ENCODE assay signal across 8 cellular contexts in the genomic region with DNA sequence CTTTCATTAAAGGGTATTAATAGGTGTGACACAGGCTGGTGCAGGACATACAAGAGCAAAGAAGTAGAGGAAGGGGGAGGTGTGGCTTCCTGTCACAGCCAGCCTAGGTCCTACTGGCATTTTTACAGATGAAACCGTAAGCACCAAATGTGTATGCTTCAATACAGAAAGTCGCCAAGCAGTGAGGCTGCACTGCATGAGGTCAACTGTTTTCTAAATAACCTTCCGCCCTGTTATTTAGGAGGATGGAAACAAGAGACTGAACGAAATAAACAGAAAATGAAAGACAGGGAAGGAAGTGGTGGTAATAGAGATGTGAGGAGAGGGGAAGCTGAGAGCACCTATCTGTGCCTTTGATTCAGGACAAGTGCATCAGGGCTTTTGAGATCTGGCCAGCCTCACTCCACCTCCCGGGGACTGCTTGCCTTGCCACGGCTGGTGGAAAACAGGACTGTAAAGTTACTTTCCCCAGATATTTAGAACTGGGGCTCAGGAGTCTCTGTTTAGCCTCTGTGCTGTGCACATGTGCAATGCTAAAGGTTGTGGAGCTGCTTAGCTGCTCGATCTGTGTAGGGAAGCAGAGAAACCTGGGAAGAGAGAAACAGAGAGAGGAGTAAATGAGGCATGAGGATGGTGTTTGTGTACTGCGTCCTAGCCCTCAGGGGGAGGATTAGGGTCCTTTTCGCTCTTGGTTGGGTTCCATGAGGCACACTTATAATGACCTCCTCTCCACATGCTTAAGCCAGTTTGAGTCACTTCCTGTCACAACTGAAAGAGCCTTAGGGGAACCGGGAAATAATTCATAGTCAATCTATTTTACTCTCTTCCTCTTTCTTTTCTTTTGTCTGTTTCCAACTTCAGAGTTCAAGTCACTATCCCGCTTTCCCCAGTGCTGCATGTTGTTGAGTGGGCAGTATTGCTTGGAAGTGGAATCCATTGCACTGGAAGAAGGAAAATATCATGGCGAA.
DNase-seq lines count a peak whose midpoint lies in the region; ATAC-seq, FAIRE-seq and TF ChIP-seq lines count a peak whose summit lies in the region.

No MANE protein-coding gene starts in this region.

- 3% methylated on average over 12 of the region's 12 CpGs for WGBS in GM12878 (ENCODE audit: insufficient coverage, insufficient replicate concordance, low lambda C conversion rate, missing lambda C conversion rate)
- 66 to 76% methylated on average over 12 of the region's 12 CpGs for WGBS in heart right ventricle, 2 donors

- H3K4me3 Mint-ChIP-seq in activated CD4-positive, alpha-beta T cell treated with anti-CD3 and anti-CD28 coated beads, Interleukin-2, amount 10 ng/mL, durations not matched to agents 7 days and 5 days, result no peak overlapping the region

- POLR2A ChIA-PET in GM12878 (lab: Charles Lee), result no interaction called here
- POLR2A ChIA-PET in activated CD4-positive, alpha-beta T cell treated with anti-CD3 and anti-CD28 coated beads, Interleukin-2, amount 10 ng/mL, durations not matched to agents 7 days and 5 days (lab: Charles Lee), result no interaction called here

- no peak for TF ChIP-seq RAD21 in GM12878 (IDR thresholded peaks at IDR 0.05; ENCODE audit: insufficient read depth, low read depth, low read length)

- H3K36me3 Mint-ChIP-seq in activated CD4-positive, alpha-beta T cell treated with anti-CD3 and anti-CD28 coated beads, Interleukin-2, amount 10 ng/mL, durations not matched to agents 7 days and 5 days (ENCODE audit: low read depth), result no peaks in the 10 kb centered on the region

- H3K4me2 ChIP-seq in GM12878 (ENCODE audit: control insufficient read depth, insufficient read depth), result peak overlapping the region; percentile 93

- no peaks in the 10 kb centered on the region for H3K36me3 ChIP-seq in GM12878 (ENCODE audit: control insufficient read depth in 2 of 2, insufficient read depth in 2 of 2, low read length in 1 of 2)
- H3K36me3 ChIP-seq in heart right ventricle, result no peaks in the 10 kb centered on the region

- peak overlapping the region; percentile 45 for H3K27ac ChIP-seq in GM12878 (ENCODE audit: control insufficient read depth, insufficient read depth)
- no peak overlapping the region for H3K27ac ChIP-seq in heart right ventricle

- H3K4me1 ChIP-seq in GM12878 (ENCODE audit: control insufficient read depth, insufficient read depth, low read length) (peaks cover 25% of the 10 kb centered on the region), heart right ventricle (no peaks in the 10 kb centered on the region)

- DNase-seq in GM12892 (ENCODE audit: insufficient read length), result no peak
- DNase-seq in GM12878 (ENCODE audit: low read depth, low spot score), result peak; percentile 62
- no peak for DNase-seq in NCI-H1436 treated with DMSO at 0.1 percent for 48 hours (lab: John Stamatoyannopoulos, UW)
- no peak for DNase-seq in GOT3 (lab: John Stamatoyannopoulos, UW)
- no peak for DNase-seq in activated CD4-positive, alpha-beta T cell treated with anti-CD3 and anti-CD28 coated beads, Interleukin-2, amount 10 ng/mL, durations not matched to agents 7 days and 5 days
- no peak for DNase-seq in heart right ventricle

- H3K9me3 ChIP-seq in GM12878 (replicated peaks; ENCODE audit: control insufficient read depth, insufficient read depth, low read length), result peaks cover 8% of the 10 kb centered on the region; the same call in 1 of the 3 replicates
- H3K9me3 ChIP-seq in heart right ventricle, result peaks cover 0 to 14% (median 0%) of the 10 kb centered on the region in 11 donors

- no peak for TF ChIP-seq CTCF in GM12878 (IDR thresholded peaks at IDR 0.05 in 2 of 3, conservative IDR thresholded peaks at IDR 0.05 in 1 of 3; ENCODE audit: control insufficient read depth in 2 of 3, extremely low read depth in 1 of 3, insufficient read depth in 1 of 3, low read depth in 3 of 3, low read length in 3 of 3)
- no peak for TF ChIP-seq CTCF in heart right ventricle (IDR thresholded peaks at IDR 0.05)

- peaks cover 8% of the 10 kb centered on the region for H3K9me3 Mint-ChIP-seq in activated CD4-positive, alpha-beta T cell treated with anti-CD3 and anti-CD28 coated beads, Interleukin-2, amount 10 ng/mL, durations not matched to agents 7 days and 5 days

- no TSS peak for BruUV-seq in GM12878 (replicated peaks; lab: Mats Ljungman, UMichigan)

- intact Hi-C loops in GM12878 (cut with micrococcal nuclease; ENCODE audit: unreplicated experiment), result loop anchor here (2.0 kb wide), 1 partner anchor 32 kb away; no protein-coding TSS in a partner anchor
- intact Hi-C loops in heart right ventricle (cut with DNase I), result no loop called here

- peak overlapping the region; percentile 70 for H2AFZ ChIP-seq in GM12878 (ENCODE audit: control insufficient read depth, low read depth, low read length)

- in situ Hi-C loops in GM12878 (cut with MboI), result no loop called here

- CTCF ChIA-PET in GM12878 (lab: Yijun Ruan, JAX), result no interaction called here
- CTCF ChIA-PET in activated CD4-positive, alpha-beta T cell treated with anti-CD3 and anti-CD28 coated beads, Interleukin-2, amount 10 ng/mL, durations not matched to agents 7 days and 5 days (lab: Charles Lee), result no interaction called here

- RAD21 ChIA-PET in GM12878 (lab: Charles Lee; ENCODE audit: unreplicated experiment), result no interaction called here

- peaks cover 14% of the 10 kb centered on the region for H3K27me3 Mint-ChIP-seq in activated CD4-positive, alpha-beta T cell treated with anti-CD3 and anti-CD28 coated beads, Interleukin-2, amount 10 ng/mL, durations not matched to agents 7 days and 5 days

- H3K4me1 Mint-ChIP-seq in activated CD4-positive, alpha-beta T cell treated with anti-CD3 and anti-CD28 coated beads, Interleukin-2, amount 10 ng/mL, durations not matched to agents 7 days and 5 days, result peaks cover 13% of the 10 kb centered on the region

- H3K27ac Mint-ChIP-seq in activated CD4-positive, alpha-beta T cell treated with anti-CD3 and anti-CD28 coated beads, Interleukin-2, amount 10 ng/mL, durations not matched to agents 7 days and 5 days, result no peak overlapping the region

- H3K9ac ChIP-seq in GM12878 (ENCODE audit: control insufficient read depth, insufficient read depth, low read length), result peak overlapping the region; percentile 24

- H4K20me1 ChIP-seq in GM12878 (ENCODE audit: control insufficient read depth, insufficient read depth), result no peaks in the 10 kb centered on the region

- peak; percentile 81 for ATAC-seq in GM21447 (IDR thresholded peaks at IDR 0.05; ENCODE audit: unreplicated experiment)
- peak; percentile 75 for ATAC-seq in HG03521 (IDR thresholded peaks at IDR 0.05; ENCODE audit: unreplicated experiment)
- ATAC-seq in GM12878, result peak; percentile 86
- ATAC-seq in heart right ventricle, result no peak

- H3K79me2 ChIP-seq in GM12878 (ENCODE audit: control insufficient read depth, insufficient read depth, low read length), result no peaks in the 10 kb centered on the region

- TF ChIP-seq POLR2A in GM12892 (IDR thresholded peaks at IDR 0.05; ENCODE audit: low read depth, low read length) (no peak), GM12878 (IDR thresholded peaks at IDR 0.05; ENCODE audit: low read depth, low read length) (no peak)

- SMC1A ChIA-PET in GM12878 (lab: Charles Lee; ENCODE audit: uncharacterized antibody, unreplicated experiment), result interaction anchor here (0.6 kb wide), 1 partner anchor 753 kb away, joined by 5 read pairs; no protein-coding TSS in a partner anchor

- peak; percentile 9 to 48; a peak in 2 of 4 replicates for TF ChIP-seq EP300 in GM12878 (IDR thresholded peaks at IDR 0.05; ENCODE audit: borderline replicate concordance in 1 of 2, control insufficient read depth in 1 of 2, low read depth in 2 of 2, low read length in 2 of 2)

- H3K27me3 ChIP-seq in GM12878 (replicated peaks in 1 of 2; ENCODE audit: control insufficient read depth in 2 of 2, insufficient read depth in 2 of 2, low read length in 1 of 2) (no peaks in the 10 kb centered on the region; a peak in 1 of 4 replicates), heart right ventricle (peaks cover 0 to 41% (median 6%) of the 10 kb centered on the region in 7 donors)

- H3K4me3 ChIP-seq in GM12878 (peak overlapping the region; percentile 53; the same call in 1 of the 2 replicates), heart right ventricle (no peak overlapping the region)

- FAIRE-seq in GM12892 (lab: Jason Lieb, UNC), result peak; percentile 90
- FAIRE-seq in GM12878 (lab: Jason Lieb, UNC), result peak; percentile 86

TF ChIP-seq in GM12878, 131 proteins besides CTCF, POLR2A, EP300 and RAD21 (continues in another document):
- TF ChIP-seq ESRRA (IDR thresholded peaks at IDR 0.05; ENCODE audit: low read length) (no peak), FOXM1 (IDR thresholded peaks at IDR 0.05; ENCODE audit: low read depth, low read length) (0 out of 2 replicates have a peak, but pooled peaks have one; percentile 31), LARP7 (IDR thresholded peaks at IDR 0.05) (no peak), BCL11A (IDR thresholded peaks at IDR 0.05; ENCODE audit: low read depth, low read length) (peak; percentile 78), RCOR1 (conservative IDR thresholded peaks at IDR 0.05; ENCODE audit: low read depth, low read length) (0 out of 2 replicates have a peak, but pooled peaks have one; percentile 38), ZNF24 (IDR thresholded peaks at IDR 0.05) (0 out of 2 replicates have a peak, but pooled peaks have one; percentile 27), SMARCA5 (IDR thresholded peaks at IDR 0.05) (0 out of 2 replicates have a peak, but pooled peaks have one; percentile 51), PAX5 (IDR thresholded peaks at IDR 0.05; ENCODE audit: borderline replicate concordance, low read depth, low read length) (peak; percentile 86; the same call in 1 of the 2 replicates), MEF2B (IDR thresholded peaks at IDR 0.05; ENCODE audit: partially characterized antibody, poor library complexity, severe bottlenecking) (peak; percentile 24), HDAC2 (IDR thresholded peaks at IDR 0.05) (no peak), SIN3A (IDR thresholded peaks at IDR 0.05; ENCODE audit: low read depth, low read length) (no peak), TBL1XR1 (IDR thresholded peaks at IDR 0.05; ENCODE audit: low read depth, low read length) (no peak), NR2C1 (IDR thresholded peaks at IDR 0.05) (0 out of 2 replicates have a peak, but pooled peaks have one; percentile 22), SP1 (IDR thresholded peaks at IDR 0.05; ENCODE audit: low read depth, low read length) (no peak), SREBF1 (IDR thresholded peaks at IDR 0.05; ENCODE audit: low read length) (no peak), JUNB (IDR thresholded peaks at IDR 0.05) (peak; percentile 76)
- TF ChIP-seq, protein P1, sequence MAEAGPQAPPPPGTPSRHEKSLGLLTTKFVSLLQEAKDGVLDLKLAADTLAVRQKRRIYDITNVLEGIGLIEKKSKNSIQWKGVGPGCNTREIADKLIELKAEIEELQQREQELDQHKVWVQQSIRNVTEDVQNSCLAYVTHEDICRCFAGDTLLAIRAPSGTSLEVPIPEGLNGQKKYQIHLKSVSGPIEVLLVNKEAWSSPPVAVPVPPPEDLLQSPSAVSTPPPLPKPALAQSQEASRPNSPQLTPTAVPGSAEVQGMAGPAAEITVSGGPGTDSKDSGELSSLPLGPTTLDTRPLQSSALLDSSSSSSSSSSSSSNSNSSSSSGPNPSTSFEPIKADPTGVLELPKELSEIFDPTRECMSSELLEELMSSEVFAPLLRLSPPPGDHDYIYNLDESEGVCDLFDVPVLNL (IDR thresholded peaks at IDR 0.05; ENCODE audit: low read depth, low read length), result no peak

Comparison
In these comparisons a context has a peak if more than half of its experiments do, and no peak if none do; other contexts are left out.
1. ATAC-seq: peak in GM21447 (single experiment), HG03521 (single experiment) and GM12878 (single experiment); none in heart right ventricle (0 of 8).